ENCODE assay signal across 8 cellular contexts in the genomic region with DNA sequence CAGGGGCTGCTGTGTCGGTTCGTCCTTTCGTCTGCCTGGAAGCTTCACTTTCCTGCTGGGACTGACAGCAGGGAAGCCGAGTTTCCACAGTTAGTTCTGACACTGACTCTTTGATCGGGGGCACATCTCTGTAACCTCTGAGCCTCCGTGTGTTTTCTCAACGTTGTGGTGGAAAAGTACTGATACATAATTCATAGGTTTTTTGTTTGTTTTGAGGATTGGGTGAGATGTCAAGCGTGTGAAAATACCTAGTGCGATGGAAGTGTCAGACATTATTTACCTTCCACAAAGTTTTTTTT. TPM values are rescaled to one million over a fixed set of nuclear protein-coding genes. Genes with fewer than 3 reads are reported as not detected.
DNase-seq lines count a peak whose midpoint lies in the region; ATAC-seq and TF ChIP-seq lines count a peak whose summit lies in the region.

No MANE protein-coding gene starts in this region.

- H3K4me3 Mint-ChIP-seq in MCF 10A (ENCODE audit: unreplicated experiment) (peak overlapping the region; percentile 81), mesothelial cell of epicardium (peak overlapping the region; percentile 84)

- intact Hi-C loops in MCF 10A (cut with micrococcal nuclease): loop anchor here (1.0 to 5.0 kb wide), 3 partner anchors 283 to 762 kb away; no protein-coding TSS in a partner anchor

- H3K27ac Mint-ChIP-seq in MCF 10A (ENCODE audit: low read depth, unreplicated experiment): peak overlapping the region; percentile 81
- peak overlapping the region; percentile 93 for H3K27ac Mint-ChIP-seq in mesothelial cell of epicardium

- POLR2A ChIA-PET in MCF 10A (lab: Yijun Ruan, JAX): interaction anchor here (0.5 to 2.8 kb wide), 30 partner anchors 11 to 761 kb away, joined by 3 to 97 read pairs (median 4); partner anchors contain the start of genes TRPM7 and USP8

- no peak for ATAC-seq in HG03565 (IDR thresholded peaks at IDR 0.05; ENCODE audit: unreplicated experiment)

- H3K4me3 ChIP-seq in GM06990 (replicated peaks; ENCODE audit: low read depth, low read length): peak overlapping the region; percentile 89

- H3K27me3 Mint-ChIP-seq in MCF 10A (ENCODE audit: insufficient read depth, unreplicated experiment) (no peaks in the 10 kb centered on the region), mesothelial cell of epicardium (ENCODE audit: low read depth) (no peaks in the 10 kb centered on the region)

- no peaks in the 10 kb centered on the region; the same call in 1 of the 2 replicates for H3K36me3 ChIP-seq in GM06990 (ENCODE audit: control insufficient read depth, insufficient read depth, low read length)

- peaks cover 37% of the 10 kb centered on the region for H3K36me3 Mint-ChIP-seq in MCF 10A (ENCODE audit: insufficient read depth, unreplicated experiment)
- H3K36me3 Mint-ChIP-seq in mesothelial cell of epicardium: peaks cover 3% of the 10 kb centered on the region

- DNase-seq in GM06990 (ENCODE audit: extremely low read depth, insufficient read length) (no peak), HuH-7.5 (ENCODE audit: low spot score) (peak; percentile 10), MCF 10A (ENCODE audit: unreplicated experiment) (no peak), mesothelial cell of epicardium (ENCODE audit: low spot score in 2 of 2, unreplicated experiment in 2 of 2) (no peak), SIG-M5 treated with dmso at 0.1 percent for 504 hours (lab: John Stamatoyannopoulos, UW; ENCODE audit: unreplicated experiment) (no peak), 8988T (no peak), NCI-H748 (lab: John Stamatoyannopoulos, UW; ENCODE audit: unreplicated experiment) (no peak)

- CTCF ChIA-PET in MCF 10A (lab: Yijun Ruan, JAX): interaction anchor here (0.5 to 1.6 kb wide), 13 partner anchors 17 to 557 kb away, joined by 3 to 6 read pairs (median 3); no protein-coding TSS in a partner anchor

- no peaks in the 10 kb centered on the region for H3K4me1 Mint-ChIP-seq in MCF 10A (ENCODE audit: insufficient read depth, unreplicated experiment)
- H3K4me1 Mint-ChIP-seq in mesothelial cell of epicardium: peaks cover 19% of the 10 kb centered on the region

- no peaks in the 10 kb centered on the region for H3K27me3 ChIP-seq in GM06990 (replicated peaks; ENCODE audit: control insufficient read depth, insufficient read depth, low read length)

- H3K9me3 Mint-ChIP-seq in MCF 10A (ENCODE audit: unreplicated experiment) (no peaks in the 10 kb centered on the region), mesothelial cell of epicardium (no peaks in the 10 kb centered on the region)

- TSS peak; percentile 27 for BruUV-seq in MCF 10A (replicated peaks; lab: Mats Ljungman, UMichigan)

- no peak for TF ChIP-seq CTCF in GM06990 (IDR thresholded peaks at IDR 0.05; ENCODE audit: insufficient read depth, low read length, poor library complexity, severe bottlenecking)
- no peak for TF ChIP-seq CTCF in MCF 10A (IDR thresholded peaks at IDR 0.05; ENCODE audit: unreplicated experiment)
- no peak for TF ChIP-seq CTCF in mesothelial cell of epicardium (IDR thresholded peaks at IDR 0.05; ENCODE audit: unreplicated experiment)

RNA-seq across cellular contexts. Expression of gene AP4E1, which starts 0.5 kb away (rescaled TPM):
- total RNA-seq in MCF 10A (2022) (25.5 and 28.2 TPM in 2 replicates), mesothelial cell of epicardium (8.6 to 10.0 TPM (median 9.7 TPM) in 3 replicates)
